ENCODE assay signal across 11 cellular contexts in genomic region chr9:134258828-134259546, GRCh38.
"Had no signal": no experiment of that assay in that cellular context is flagged by ENCODE, and none has a peak within 500 bp of the region (broad histone marks: within the 10 kb centered on the region; RNA-seq: fewer than 3 reads in every experiment).

No MANE protein-coding gene starts in this region.

- DNase-seq: activated CD4-positive, alpha-beta T cell treated with anti-CD3 and anti-CD28 coated beads, Interleukin-2, amount 50 U/mL, for 4 hours; activated T-cell treated with anti-CD3 and anti-CD28 coated beads for 4 hours; colonic mucosa; foreskin melanocyte; spleen; stimulated activated naive CD4-positive, alpha-beta T cell treated with Interleukin-2 at 50 U/mL for 16 hours; transverse colon; uterus had no signal

- H3K36me3 ChIP-seq: cardiac muscle cell, colonic mucosa, spleen, suprapubic skin, transverse colon, uterus had no signal

- H3K9me3 ChIP-seq: colonic mucosa, spleen, suprapubic skin, transverse colon, uterus had no signal

- H3K27me3 ChIP-seq: cardiac muscle cell, colonic mucosa, uterus had no signal

- H3K4me1 ChIP-seq: colonic mucosa, spleen, suprapubic skin, transverse colon, uterus had no signal

- H3K4me3 ChIP-seq: cardiac muscle cell, colonic mucosa, SK-N-MC, spleen, suprapubic skin, transverse colon, uterus had no signal

- H3K27ac ChIP-seq: cardiac muscle cell, colonic mucosa, SK-N-MC, spleen, suprapubic skin, transverse colon, uterus had no signal
